Comparison of ENCODE assay signal across 8 cellular contexts in the genomic region with DNA sequence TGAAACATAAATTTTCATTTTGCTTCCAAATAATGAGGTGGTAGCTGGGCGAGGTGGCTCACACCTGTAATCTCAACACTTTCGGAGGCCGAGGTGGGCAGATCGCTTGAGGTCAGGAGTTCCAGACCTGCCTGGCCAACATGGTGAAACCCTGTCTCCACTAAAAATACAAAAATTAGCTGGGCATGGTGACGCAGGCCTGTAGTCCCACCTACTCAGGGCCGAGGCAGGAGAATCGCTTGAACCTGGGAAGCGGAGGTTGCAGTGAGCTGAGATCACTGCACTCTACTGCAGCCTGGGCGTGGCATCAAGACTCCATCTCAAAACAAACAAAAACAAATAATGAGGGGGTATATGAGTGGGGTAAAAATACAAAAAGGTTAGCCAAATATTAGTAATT. TPM values are rescaled to one million over a fixed set of nuclear protein-coding genes. Genes with fewer than 3 reads are reported as not detected.
DNase-seq lines count a peak whose midpoint lies in the region; ATAC-seq and TF ChIP-seq lines count a peak whose summit lies in the region.
"Not testable (repeated sequence)": the region's sequence is repeated elsewhere in the genome, so short reads cannot be mapped to it uniquely, and the experiment has no call there.

No MANE protein-coding gene starts in this region.

- H3K27me3 Mint-ChIP-seq in CD4-positive, alpha-beta memory T cell; IgD-negative memory B cell; activated naive CD4-positive, alpha-beta T cell treated with anti-CD3 and anti-CD28 coated beads, Interleukin-2, amount 50 U/mL, for 24 hours; neural crest cell (ENCODE audit: low read depth): not testable (repeated sequence)

- H3K36me3 ChIP-seq in CD4-positive, alpha-beta memory T cell (ENCODE audit: insufficient read depth, low read length): peaks cover 27% of the 10 kb centered on the region
- H3K36me3 ChIP-seq in SJSA1 (peaks cover 47% of the 10 kb centered on the region), iPS-20b (ENCODE audit: insufficient read depth, low read depth, low read length) (peaks cover 50% of the 10 kb centered on the region), thoracic aorta (peaks cover 10% of the 10 kb centered on the region)
- H3K36me3 ChIP-seq in effector memory CD4-positive, alpha-beta T cell (ENCODE audit: control insufficient read depth, insufficient read depth, low read length): peaks cover 27% of the 10 kb centered on the region

- H3K27ac Mint-ChIP-seq in CD4-positive, alpha-beta memory T cell: peak overlapping the region; percentile 37 to 99 (median 70)
- H3K27ac Mint-ChIP-seq in IgD-negative memory B cell (peak overlapping the region in 1 of 3 donors; percentile 99), neural crest cell (ENCODE audit: unreplicated experiment) (peak overlapping the region; percentile 87)
- H3K27ac Mint-ChIP-seq in activated naive CD4-positive, alpha-beta T cell treated with anti-CD3 and anti-CD28 coated beads, Interleukin-2, amount 50 U/mL, for 24 hours: not testable (repeated sequence)

- CTCF ChIA-PET in CD4-positive, alpha-beta memory T cell (lab: Charles Lee; ENCODE audit: partially characterized antibody): interaction anchor here (1.0 kb wide), 1 partner anchor 257 kb away, joined by 5 read pairs; no protein-coding TSS in a partner anchor

- H3K4me1 ChIP-seq in CD4-positive, alpha-beta memory T cell (ENCODE audit: insufficient read depth, low read length): peaks cover 51% of the 10 kb centered on the region
- H3K4me1 ChIP-seq in SJSA1 (replicated peaks); iPS-20b (ENCODE audit: insufficient read depth, low read length): not testable (repeated sequence)
- peaks cover 15% of the 10 kb centered on the region for H3K4me1 ChIP-seq in effector memory CD4-positive, alpha-beta T cell (ENCODE audit: control insufficient read depth, insufficient read depth, low read length, poor library complexity, severe bottlenecking)
- peaks cover 12 to 46% of the 10 kb centered on the region in 2 donors for H3K4me1 ChIP-seq in thoracic aorta (ENCODE audit: control insufficient read depth in 1 of 2, low read depth in 2 of 2)

- TF ChIP-seq CTCF in neural crest cell (conservative IDR thresholded peaks at IDR 0.05); thoracic aorta (IDR thresholded peaks at IDR 0.05): not testable (repeated sequence)

- peak overlapping the region; percentile 96; the same call in 1 of the 2 replicates for H3K9ac ChIP-seq in iPS-20b (ENCODE audit: low read depth, low read length)

- H3K27me3 ChIP-seq in CD4-positive, alpha-beta memory T cell (ENCODE audit: insufficient read depth, low read length); SJSA1 (replicated peaks); effector memory CD4-positive, alpha-beta T cell (replicated peaks; ENCODE audit: control insufficient read depth, insufficient read depth, low read length, poor library complexity, severe bottlenecking); iPS-20b (ENCODE audit: insufficient read depth, low read length); thoracic aorta (replicated peaks; ENCODE audit: insufficient read depth): not testable (repeated sequence)

- POLR2A ChIA-PET in CD4-positive, alpha-beta memory T cell (lab: Charles Lee; ENCODE audit: partially characterized antibody): interaction anchor here (1.6 to 1.8 kb wide), 2 partner anchors 18 to 31 kb away, joined by 5 to 7 read pairs; a partner anchor contains a TSS

- DNase-seq in CD4-positive, alpha-beta memory T cell; SJSA1 (ENCODE audit: low read depth in 1 of 2, low spot score in 2 of 2); effector memory CD4-positive, alpha-beta T cell; neural crest cell (ENCODE audit: low read depth, low spot score); thoracic aorta (ENCODE audit: low spot score): not testable (repeated sequence)

- peak overlapping the region; percentile 92 for H3K27ac ChIP-seq in CD4-positive, alpha-beta memory T cell (ENCODE audit: low read depth, low read length)
- H3K27ac ChIP-seq in SJSA1; effector memory CD4-positive, alpha-beta T cell (ENCODE audit: insufficient read depth, low read length, poor library complexity, severe bottlenecking); iPS-20b (ENCODE audit: low read length): not testable (repeated sequence)
- H3K27ac ChIP-seq in thoracic aorta: peak overlapping the region in 1 of 2 donors; percentile 90

- H3K9me3 ChIP-seq in CD4-positive, alpha-beta memory T cell (ENCODE audit: control insufficient read depth in 1 of 2, low read length in 2 of 2); SJSA1 (replicated peaks); effector memory CD4-positive, alpha-beta T cell (ENCODE audit: control insufficient read depth, low read length); iPS-20b (ENCODE audit: insufficient read depth, low read depth, low read length); thoracic aorta: not testable (repeated sequence)

- not testable (repeated sequence) for H3K9me3 Mint-ChIP-seq in CD4-positive, alpha-beta memory T cell; IgD-negative memory B cell; activated naive CD4-positive, alpha-beta T cell treated with anti-CD3 and anti-CD28 coated beads, Interleukin-2, amount 50 U/mL, for 24 hours; neural crest cell

- peaks cover 8 to 17% of the 10 kb centered on the region in 2 donors for H3K36me3 Mint-ChIP-seq in CD4-positive, alpha-beta memory T cell
- H3K36me3 Mint-ChIP-seq in IgD-negative memory B cell; activated naive CD4-positive, alpha-beta T cell treated with anti-CD3 and anti-CD28 coated beads, Interleukin-2, amount 50 U/mL, for 24 hours; neural crest cell (ENCODE audit: low read depth): not testable (repeated sequence)

- H3K4me3 Mint-ChIP-seq in CD4-positive, alpha-beta memory T cell: peak overlapping the region; percentile 94 to 99 (median 98)
- H3K4me3 Mint-ChIP-seq in IgD-negative memory B cell (peak overlapping the region; percentile 97 to 99 (median 98)), neural crest cell (peak overlapping the region; percentile 97)
- peak overlapping the region; percentile 100 for H3K4me3 Mint-ChIP-seq in activated naive CD4-positive, alpha-beta T cell treated with anti-CD3 and anti-CD28 coated beads, Interleukin-2, amount 50 U/mL, for 24 hours

- intact Hi-C loops in CD4-positive, alpha-beta memory T cell (cut with micrococcal nuclease): loop anchor here (2.0 to 5.0 kb wide), 7 partner anchors 47 to 558 kb away; a partner anchor contains a TSS

- peaks cover 15 to 31% (median 22%) of the 10 kb centered on the region in 4 donors for H3K4me1 Mint-ChIP-seq in CD4-positive, alpha-beta memory T cell
- peaks cover 12 to 20% (median 15%) of the 10 kb centered on the region in 3 donors for H3K4me1 Mint-ChIP-seq in IgD-negative memory B cell
- H3K4me1 Mint-ChIP-seq in activated naive CD4-positive, alpha-beta T cell treated with anti-CD3 and anti-CD28 coated beads, Interleukin-2, amount 50 U/mL, for 24 hours: peaks cover 23% of the 10 kb centered on the region
- H3K4me1 Mint-ChIP-seq in neural crest cell: peaks cover 22% of the 10 kb centered on the region

- not testable (repeated sequence) for ATAC-seq in thoracic aorta (ENCODE audit: insufficient number of reproducible peaks, low FRiP score, low read depth)

- H3K4me3 ChIP-seq in CD4-positive, alpha-beta memory T cell (ENCODE audit: low read length in 2 of 2): peak overlapping the region in 1 of 2 donors; percentile 80
- peak overlapping the region; percentile 65 for H3K4me3 ChIP-seq in SJSA1
- peak overlapping the region; percentile 8 for H3K4me3 ChIP-seq in effector memory CD4-positive, alpha-beta T cell (ENCODE audit: insufficient read depth, low read depth, low read length, poor library complexity, severe bottlenecking)
- H3K4me3 ChIP-seq in iPS-20b (ENCODE audit: low read length): peak overlapping the region; percentile 98
- H3K4me3 ChIP-seq in thoracic aorta: peak overlapping the region; percentile 79

RNA-seq across cellular contexts. Expression of a gene that starts 1.1 kb away (rescaled TPM):
- total RNA-seq in CD4-positive, alpha-beta memory T cell: 100 to 1,000 TPM; 120 TPM
- polyA plus RNA-seq in CD4-positive, alpha-beta memory T cell: 10 to 100 TPM; 55.2 to 79.8 TPM
- 86.7 TPM for polyA plus RNA-seq in IgD-negative memory B cell
- 82.5 and 264 TPM in 2 replicates for total RNA-seq in SJSA1 (2014; rRNA removed; shearing (Covaris generic))
- total RNA-seq in neural crest cell: 95.0 and 102 TPM in 2 replicates
- 10 to 100 TPM; 37.0 to 59.8 TPM for total RNA-seq in thoracic aorta

RNA-seq across cellular contexts. Expression of a gene that starts 31.3 kb away (rescaled TPM):
- 100 to 1,000 TPM; 102 to 108 TPM for total RNA-seq in CD4-positive, alpha-beta memory T cell
- 10 to 100 TPM; 64.4 to 70.6 TPM for polyA plus RNA-seq in CD4-positive, alpha-beta memory T cell
- 76.4 TPM for polyA plus RNA-seq in IgD-negative memory B cell
- 65.5 and 78.0 TPM in 2 replicates for total RNA-seq in SJSA1 (2014; rRNA removed; shearing (Covaris generic))
- total RNA-seq in neural crest cell (150 and 154 TPM in 2 replicates), thoracic aorta (100 to 1,000 TPM in 1 of 2 donors, 10 to 100 TPM in 1; 59.0 to 101 TPM)
